In the genomic region with DNA sequence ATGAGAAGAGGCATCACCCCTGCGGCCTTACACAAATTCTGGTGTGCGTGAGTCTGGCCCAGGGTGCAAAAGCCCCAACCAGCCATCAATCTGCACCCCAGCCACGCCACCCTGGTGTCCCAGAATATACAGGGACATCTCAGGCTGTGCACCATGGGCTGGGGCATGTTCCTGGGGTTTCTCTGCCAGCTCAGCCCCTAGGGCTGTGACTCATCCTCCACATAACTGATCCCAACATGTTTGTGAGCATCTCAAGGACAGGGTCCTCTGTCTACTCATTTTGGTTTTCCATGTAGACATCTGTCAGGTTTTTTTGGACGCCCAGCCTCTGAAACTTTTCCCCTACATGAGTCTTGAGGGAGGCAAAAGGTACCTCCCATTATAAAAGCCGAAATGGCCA, we compare ENCODE assay signal across 18 cellular contexts. TPM values are rescaled to one million over a fixed set of nuclear protein-coding genes. Genes with fewer than 3 reads are reported as not detected.
DNase-seq lines count a peak whose midpoint lies in the region; ATAC-seq and TF ChIP-seq lines count a peak whose summit lies in the region.
"Had no signal": no experiment of that assay in that cellular context is flagged by ENCODE, and none has a peak within 500 bp of the region (broad histone marks: within the 10 kb centered on the region; RNA-seq: fewer than 3 reads in every experiment).

No MANE protein-coding gene starts in this region.

- peaks cover 16% of the 10 kb centered on the region for H3K9me3 Mint-ChIP-seq in activated CD4-positive, alpha-beta T cell treated with anti-CD3 and anti-CD28 coated beads, Interleukin-2, amount 10 ng/mL, durations not matched to agents 7 days and 5 days
- peaks cover 0 to 11% (median 0%) of the 10 kb centered on the region in 11 donors for H3K9me3 Mint-ChIP-seq in naive thymus-derived CD4-positive, alpha-beta T cell
- H3K9me3 Mint-ChIP-seq in endothelial cell (ENCODE audit: unreplicated experiment): no peaks in the 10 kb centered on the region

- intact Hi-C loops in naive thymus-derived CD4-positive, alpha-beta T cell (cut with micrococcal nuclease): no loop called here
- intact Hi-C loops in aorta (cut with DNase I): no loop called here

- no peaks in the 10 kb centered on the region for H3K27me3 ChIP-seq in naive thymus-derived CD4-positive, alpha-beta T cell (ENCODE audit: control insufficient read depth in 2 of 2, insufficient read depth in 2 of 2, low read length in 2 of 2)
- H3K27me3 ChIP-seq in aorta (ENCODE audit: control insufficient read depth in 1 of 2, insufficient read depth in 2 of 2, low read length in 1 of 2): peaks cover 0 to 2% of the 10 kb centered on the region in 2 donors

- H3K9me3 ChIP-seq in naive thymus-derived CD4-positive, alpha-beta T cell (ENCODE audit: control insufficient read depth in 2 of 3, low read length in 3 of 3): no peaks in the 10 kb centered on the region
- H3K9me3 ChIP-seq in aorta (ENCODE audit: control insufficient read depth, low read length): no peaks in the 10 kb centered on the region
- H3K9me3 ChIP-seq: mucosa of descending colon, prostate gland had no signal

- H3K4me1 Mint-ChIP-seq in activated CD4-positive, alpha-beta T cell treated with anti-CD3 and anti-CD28 coated beads, Interleukin-2, amount 10 ng/mL, durations not matched to agents 7 days and 5 days: peaks cover 72% of the 10 kb centered on the region
- H3K4me1 Mint-ChIP-seq in naive thymus-derived CD4-positive, alpha-beta T cell: peaks cover 62 to 79% (median 73%) of the 10 kb centered on the region in 7 donors
- H3K4me1 Mint-ChIP-seq in endothelial cell (ENCODE audit: unreplicated experiment): peaks cover 23% of the 10 kb centered on the region

- no peak for DNase-seq in activated CD4-positive, alpha-beta T cell treated with anti-CD3 and anti-CD28 coated beads, Interleukin-2, amount 10 ng/mL, durations not matched to agents 7 days and 5 days
- DNase-seq in activated CD4-positive, alpha-beta T cell treated with anti-CD3 and anti-CD28 coated beads for 48 hours: no peak
- DNase-seq in RPMI7951 (ENCODE audit: low read depth) (peak; percentile 69), aorta (no peak), endothelial cell (ENCODE audit: low spot score) (no peak)
- DNase-seq in naive thymus-derived CD4-positive, alpha-beta T cell: no peak
- DNase-seq: activated T-cell treated with anti-CD3 and anti-CD28 coated beads for 4 hours; DMS153; effector CD8-positive, alpha-beta T cell; Karpas-422; kidney; mucosa of descending colon; NCI-H1930; NCI-H774; SHP77 treated with DMSO at 0.1 percent for 48 hours had no signal

- 82 to 88% methylated on average over 5 of the region's 5 CpGs for WGBS in aorta, 2 donors

- POLR2A ChIA-PET in activated CD4-positive, alpha-beta T cell treated with anti-CD3 and anti-CD28 coated beads, Interleukin-2, amount 10 ng/mL, durations not matched to agents 7 days and 5 days (lab: Charles Lee): no interaction called here
- POLR2A ChIA-PET in naive thymus-derived CD4-positive, alpha-beta T cell (lab: Charles Lee): interaction anchor here (0.6 to 4.2 kb wide), 3 partner anchors 9 to 555 kb away, joined by 3 to 25 read pairs (median 3); no protein-coding TSS in a partner anchor

- no peaks in the 10 kb centered on the region for H3K36me3 ChIP-seq in naive thymus-derived CD4-positive, alpha-beta T cell (ENCODE audit: control insufficient read depth in 2 of 3, insufficient read depth in 3 of 3, low read length in 3 of 3)
- no peaks in the 10 kb centered on the region for H3K36me3 ChIP-seq in aorta (ENCODE audit: control insufficient read depth in 1 of 2, insufficient read depth in 2 of 2, low read length in 1 of 2)
- H3K36me3 ChIP-seq: prostate gland had no signal

- no peak for ATAC-seq in naive thymus-derived CD4-positive, alpha-beta T cell
- no peak for ATAC-seq in aorta (ENCODE audit: low FRiP score)
- ATAC-seq: GM12878, mucosa of descending colon had no signal

- TF ChIP-seq CTCF in endothelial cell (IDR thresholded peaks at IDR 0.05; ENCODE audit: unreplicated experiment): no peak

- peaks cover 2% of the 10 kb centered on the region for H3K27me3 Mint-ChIP-seq in activated CD4-positive, alpha-beta T cell treated with anti-CD3 and anti-CD28 coated beads, Interleukin-2, amount 10 ng/mL, durations not matched to agents 7 days and 5 days
- H3K27me3 Mint-ChIP-seq in naive thymus-derived CD4-positive, alpha-beta T cell: peaks cover 0 to 7% (median 0%) of the 10 kb centered on the region in 5 donors
- H3K27me3 Mint-ChIP-seq in endothelial cell (ENCODE audit: unreplicated experiment): peaks cover 9% of the 10 kb centered on the region

- peaks cover 66 to 73% of the 10 kb centered on the region in 2 donors for H3K4me1 ChIP-seq in naive thymus-derived CD4-positive, alpha-beta T cell (ENCODE audit: control insufficient read depth in 2 of 2, insufficient read depth in 2 of 2, low read length in 2 of 2)
- no peaks in the 10 kb centered on the region for H3K4me1 ChIP-seq in aorta (ENCODE audit: control insufficient read depth in 1 of 2, insufficient read depth in 2 of 2, low read length in 2 of 2)
- H3K4me1 ChIP-seq: prostate gland had no signal

- no peak overlapping the region for H3K27ac ChIP-seq in naive thymus-derived CD4-positive, alpha-beta T cell (ENCODE audit: low read depth, low read length)
- no peak overlapping the region for H3K27ac ChIP-seq in aorta (ENCODE audit: low read depth in 1 of 2, low read length in 2 of 2)
- H3K27ac ChIP-seq: prostate gland had no signal

- H3K4me3 Mint-ChIP-seq in activated CD4-positive, alpha-beta T cell treated with anti-CD3 and anti-CD28 coated beads, Interleukin-2, amount 10 ng/mL, durations not matched to agents 7 days and 5 days: no peak overlapping the region
- peak overlapping the region in 9 of 10 donors; percentile 15 to 75 (median 56) for H3K4me3 Mint-ChIP-seq in naive thymus-derived CD4-positive, alpha-beta T cell
- no peak overlapping the region for H3K4me3 Mint-ChIP-seq in endothelial cell (ENCODE audit: unreplicated experiment)

- H3K36me3 Mint-ChIP-seq in activated CD4-positive, alpha-beta T cell treated with anti-CD3 and anti-CD28 coated beads, Interleukin-2, amount 10 ng/mL, durations not matched to agents 7 days and 5 days (ENCODE audit: low read depth): peaks cover 25% of the 10 kb centered on the region
- peaks cover 0 to 17% (median 0%) of the 10 kb centered on the region in 5 donors for H3K36me3 Mint-ChIP-seq in naive thymus-derived CD4-positive, alpha-beta T cell
- H3K36me3 Mint-ChIP-seq in endothelial cell (ENCODE audit: low read depth, unreplicated experiment): peaks cover 5% of the 10 kb centered on the region

- CTCF ChIA-PET in activated CD4-positive, alpha-beta T cell treated with anti-CD3 and anti-CD28 coated beads, Interleukin-2, amount 10 ng/mL, durations not matched to agents 7 days and 5 days (lab: Charles Lee): interaction anchor here (0.9 to 1.7 kb wide), 3 partner anchors 10 to 138 kb away, joined by 3 to 4 read pairs (median 3); partner anchors contain the start of genes CEP85 and SH3BGRL3
- CTCF ChIA-PET in naive thymus-derived CD4-positive, alpha-beta T cell (lab: Charles Lee): interaction anchor here (0.6 to 1.1 kb wide), 3 partner anchors 8 to 38 kb away, joined by 3 to 4 read pairs (median 4); no protein-coding TSS in a partner anchor

- peak overlapping the region; percentile 87 for H3K27ac Mint-ChIP-seq in activated CD4-positive, alpha-beta T cell treated with anti-CD3 and anti-CD28 coated beads, Interleukin-2, amount 10 ng/mL, durations not matched to agents 7 days and 5 days
- H3K27ac Mint-ChIP-seq in naive thymus-derived CD4-positive, alpha-beta T cell: peak overlapping the region; percentile 42 to 93 (median 74)
- no peak overlapping the region for H3K27ac Mint-ChIP-seq in endothelial cell (ENCODE audit: unreplicated experiment)

- no peak overlapping the region for H3K4me3 ChIP-seq in naive thymus-derived CD4-positive, alpha-beta T cell (ENCODE audit: low read length)
- H3K4me3 ChIP-seq in aorta (ENCODE audit: low read length in 2 of 2): no peak overlapping the region
- H3K4me3 ChIP-seq: GM12878, mucosa of descending colon, prostate gland had no signal

RNA-seq across cellular contexts. Expression of gene ZNF683, which starts 0.5 kb away (rescaled TPM):
- total RNA-seq in activated CD4-positive, alpha-beta T cell treated with anti-CD3 and anti-CD28 coated beads, Interleukin-2, amount 10 ng/mL, durations not matched to agents 7 days and 5 days: under 1 TPM in 1 of 2 experiments, not detected in 1; 0.17 TPM
- total RNA-seq in RPMI7951 (2014; rRNA removed; shearing (Covaris generic)): not detected in 2 replicates
- 1 to 10 TPM in 1 of 5 experiments, under 1 TPM in 2, not detected in 2; 0.22 to 6.3 (median 0.51) TPM for total RNA-seq in naive thymus-derived CD4-positive, alpha-beta T cell
- polyA plus RNA-seq in naive thymus-derived CD4-positive, alpha-beta T cell: not detected
- total RNA-seq in aorta: under 1 TPM; 0.24 to 0.65 TPM
- polyA plus RNA-seq in aorta: under 1 TPM in 1 of 2 donors, not detected in 1; 0.87 TPM
- total RNA-seq in endothelial cell (ENCODE audit: unreplicated experiment): not detected
- total RNA-seq: GM12878 had no signal
- polyA plus RNA-seq: GM12878 had no signal

RNA-seq across cellular contexts. Expression of gene CRYBG2, which starts 18.1 kb away (rescaled TPM):
- 1 to 10 TPM; 2.2 to 2.6 TPM for total RNA-seq in activated CD4-positive, alpha-beta T cell treated with anti-CD3 and anti-CD28 coated beads, Interleukin-2, amount 10 ng/mL, durations not matched to agents 7 days and 5 days
- not detected in 2 replicates for total RNA-seq in RPMI7951 (2014; rRNA removed; shearing (Covaris generic))
- 1 to 10 TPM in 3 of 5 experiments, under 1 TPM in 1, not detected in 1; 0.59 to 1.5 (median 1.2) TPM for total RNA-seq in naive thymus-derived CD4-positive, alpha-beta T cell
- polyA plus RNA-seq in naive thymus-derived CD4-positive, alpha-beta T cell: 1 to 10 TPM in 1 of 2 donors, not detected in 1; 1.1 TPM
- under 1 TPM in 1 of 2 donors, not detected in 1; 0.27 TPM for total RNA-seq in aorta
- 1 to 10 TPM in 1 of 2 donors, under 1 TPM in 1; 0.05 to 6.4 TPM for polyA plus RNA-seq in aorta
- total RNA-seq in endothelial cell (ENCODE audit: unreplicated experiment): 1.4 TPM

RNA-seq across cellular contexts. Expression of gene LIN28A, which starts 38.6 kb away (rescaled TPM):
- not detected for total RNA-seq in activated CD4-positive, alpha-beta T cell treated with anti-CD3 and anti-CD28 coated beads, Interleukin-2, amount 10 ng/mL, durations not matched to agents 7 days and 5 days
- not detected in 2 replicates for total RNA-seq in RPMI7951 (2014; rRNA removed; shearing (Covaris generic))
- not detected for total RNA-seq in naive thymus-derived CD4-positive, alpha-beta T cell
- not detected for polyA plus RNA-seq in naive thymus-derived CD4-positive, alpha-beta T cell
- not detected for total RNA-seq in aorta
- polyA plus RNA-seq in aorta: not detected
- 107 TPM for total RNA-seq in endothelial cell (ENCODE audit: unreplicated experiment)
- total RNA-seq: kidney, mucosa of descending colon, ureter had no signal

RNA-seq across cellular contexts. Expression of gene CD52, which starts 54.3 kb away (rescaled TPM):
- total RNA-seq in activated CD4-positive, alpha-beta T cell treated with anti-CD3 and anti-CD28 coated beads, Interleukin-2, amount 10 ng/mL, durations not matched to agents 7 days and 5 days: 1,000 to 10,000 TPM; 1,663 to 1,924 TPM
- not detected in 2 replicates for total RNA-seq in RPMI7951 (2014; rRNA removed; shearing (Covaris generic))
- 1,000 to 10,000 TPM in 3 of 5 experiments, 100 to 1,000 TPM in 2; 719 to 1,390 (median 1,130) TPM for total RNA-seq in naive thymus-derived CD4-positive, alpha-beta T cell
- 1,000 to 10,000 TPM; 7,628 to 8,133 TPM for polyA plus RNA-seq in naive thymus-derived CD4-positive, alpha-beta T cell
- total RNA-seq in aorta (10 to 100 TPM; 12.0 to 14.7 TPM), endothelial cell (ENCODE audit: unreplicated experiment) (21.8 TPM)
- 10 to 100 TPM in 1 of 2 donors, 1 to 10 TPM in 1; 8.3 to 31.4 TPM for polyA plus RNA-seq in aorta

Comparison
In these comparisons a context has a peak if more than half of its experiments do, and no peak if none do; other contexts are left out.
1. H3K4me3 Mint-ChIP-seq: peak in naive thymus-derived CD4-positive, alpha-beta T cell (9 of 10); none in activated CD4-positive, alpha-beta T cell treated with anti-CD3 and anti-CD28 coated beads, Interleukin-2, amount 10 ng/mL, durations not matched to agents 7 days and 5 days (single experiment) and endothelial cell (single experiment).
2. RNA of gene LIN28A, which starts 38.6 kb away (total RNA-seq): 107 TPM in endothelial cell (single experiment); not detected in activated CD4-positive, alpha-beta T cell treated with anti-CD3 and anti-CD28 coated beads, Interleukin-2, amount 10 ng/mL, durations not matched to agents 7 days and 5 days, not detected in RPMI7951, not detected in naive thymus-derived CD4-positive, alpha-beta T cell and not detected in aorta; every median in the first group is over 100 times any median in the second.